In the genomic region with DNA sequence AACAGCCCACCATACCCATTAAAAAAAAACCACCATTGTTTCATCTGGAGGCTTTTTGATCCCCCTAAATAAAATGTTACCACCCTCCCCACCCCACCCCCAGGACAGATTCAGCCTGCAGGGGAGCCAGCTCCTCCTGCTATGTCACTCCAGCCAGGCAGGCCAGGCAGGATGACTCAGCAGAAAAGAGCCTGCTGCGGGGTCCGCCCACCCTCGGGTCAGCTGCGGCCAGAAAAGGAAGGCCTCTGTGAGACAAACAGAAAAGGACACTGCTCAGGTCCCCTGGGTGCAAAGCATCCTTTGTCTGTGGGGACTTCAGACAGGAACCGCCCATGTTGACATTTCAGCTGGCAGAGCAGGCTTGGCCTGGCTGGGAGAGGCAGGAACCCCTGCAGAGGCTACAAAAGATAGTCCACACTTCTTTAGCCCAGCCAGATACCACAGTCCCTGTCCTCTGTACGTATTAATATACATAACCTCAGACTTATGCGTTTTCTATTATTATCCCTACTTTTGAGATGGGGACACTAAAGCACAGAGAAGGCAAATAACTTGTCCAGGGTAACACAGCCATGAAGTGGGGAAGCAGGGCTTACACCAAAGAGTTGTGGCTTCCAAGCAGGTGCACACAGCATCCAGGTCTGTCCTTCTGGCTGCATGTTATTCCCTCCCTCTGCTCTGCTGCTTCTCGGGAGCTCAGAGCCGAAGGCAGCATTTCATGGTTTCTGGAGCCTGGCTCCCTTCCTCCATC, we compare ENCODE assay signal across 9 cellular contexts.
DNase-seq lines count a peak whose midpoint lies in the region; ATAC-seq, FAIRE-seq and TF ChIP-seq lines count a peak whose summit lies in the region.
"Had no signal": no experiment of that assay in that cellular context is flagged by ENCODE, and none has a peak within 500 bp of the region (broad histone marks: within the 10 kb centered on the region; RNA-seq: fewer than 3 reads in every experiment).

No MANE protein-coding gene starts in this region.

- peak; percentile 88 for ATAC-seq in HG03095 (IDR thresholded peaks at IDR 0.05; ENCODE audit: unreplicated experiment)
- no peak for ATAC-seq in activated naive CD4-positive, alpha-beta T cell treated with anti-CD3 and anti-CD28 coated beads, Interleukin-2, amount 50 U/mL, for 72 hours

- H3K27ac ChIP-seq in layer of hippocampus (ENCODE audit: low read depth, low read length) (peak overlapping the region; percentile 89), temporal lobe (ENCODE audit: low read depth, low read length) (peak overlapping the region; percentile 96)

- DNase-seq in AG09319 (ENCODE audit: extremely low read depth, low read depth), result peak; percentile 54
- peak; percentile 9 for DNase-seq in GM19239 (ENCODE audit: insufficient read length, low spot score)
- DNase-seq in NCI-H345 treated with DMSO at 0.1 percent for 48 hours (lab: John Stamatoyannopoulos, UW; ENCODE audit: unreplicated experiment), result peak; percentile 13
- peak; percentile 77 for DNase-seq in cerebellar cortex (ENCODE audit: low spot score)
- DNase-seq in activated naive CD4-positive, alpha-beta T cell treated with anti-CD3 and anti-CD28 coated beads, Interleukin-2, amount 50 U/mL, for 72 hours (ENCODE audit: low spot score in 2 of 2), result no peak

- H3K36me3 Mint-ChIP-seq in activated naive CD4-positive, alpha-beta T cell treated with anti-CD3 and anti-CD28 coated beads, Interleukin-2, amount 50 U/mL, for 72 hours, result no peaks in the 10 kb centered on the region

- H3K9me3 Mint-ChIP-seq in activated naive CD4-positive, alpha-beta T cell treated with anti-CD3 and anti-CD28 coated beads, Interleukin-2, amount 50 U/mL, for 72 hours, result peaks cover 4 to 10% of the 10 kb centered on the region in 2 donors

- peak; percentile 15 for TF ChIP-seq CTCF in AG09319 (IDR thresholded peaks at IDR 0.05; ENCODE audit: low read depth, low read length)

- H3K27me3 ChIP-seq in layer of hippocampus (ENCODE audit: control insufficient read depth, insufficient read depth, low read length), result no peaks in the 10 kb centered on the region

- FAIRE-seq in GM19239 (lab: Jason Lieb, UNC), result no peak
- FAIRE-seq: keratinocyte had no signal

- peak overlapping the region in 1 of 2 donors; percentile 34 for H3K27ac Mint-ChIP-seq in activated naive CD4-positive, alpha-beta T cell treated with anti-CD3 and anti-CD28 coated beads, Interleukin-2, amount 50 U/mL, for 72 hours

Comparison
In these comparisons a context has a peak if more than half of its experiments do, and no peak if none do; other contexts are left out.
1. DNase-seq: peak in AG09319 (single experiment), GM19239 (single experiment), NCI-H345 treated with DMSO at 0.1 percent for 48 hours (single experiment) and cerebellar cortex (single experiment); none in activated naive CD4-positive, alpha-beta T cell treated with anti-CD3 and anti-CD28 coated beads, Interleukin-2, amount 50 U/mL, for 72 hours (0 of 2).